ENCODE assay signal across 1 cellular context in the genomic region with DNA sequence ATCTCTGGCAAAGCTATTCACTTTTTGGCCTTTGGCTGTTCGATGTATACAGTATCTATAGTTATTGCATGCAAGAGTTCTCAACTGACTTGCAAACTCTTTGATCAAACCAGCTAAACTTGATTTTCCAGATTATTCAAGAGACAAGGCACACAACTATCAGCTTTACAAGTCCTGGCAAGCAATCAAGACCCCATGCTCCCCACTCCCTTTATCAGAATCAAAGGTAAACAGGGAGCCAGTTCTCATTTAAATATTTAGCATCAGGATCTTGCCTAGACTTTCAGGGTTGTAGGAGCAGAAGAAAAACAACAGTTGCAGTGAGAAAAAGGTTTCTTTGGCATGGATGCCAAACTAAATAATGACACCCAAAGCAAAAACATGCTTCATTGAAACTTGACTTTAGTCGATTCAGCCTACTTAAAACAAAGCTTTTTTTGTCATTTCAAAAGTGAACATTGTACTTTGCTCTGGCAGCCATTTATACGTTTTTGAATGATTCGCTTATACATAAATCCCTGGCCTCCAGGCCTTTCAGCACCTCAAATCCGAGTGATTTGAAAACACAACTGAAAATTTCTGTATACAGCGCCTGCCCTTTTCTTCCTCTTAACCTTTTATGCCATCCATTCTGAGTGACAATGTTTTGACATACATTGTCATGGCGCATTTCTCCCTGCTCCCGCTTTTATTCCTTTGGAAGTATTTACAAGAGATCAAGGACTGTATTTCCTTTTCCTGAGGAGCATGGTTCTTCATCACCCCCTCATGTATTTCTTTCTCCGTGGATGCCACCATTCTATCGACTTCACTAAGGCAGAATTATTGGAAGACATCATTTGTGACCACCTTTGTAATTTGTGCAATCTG.
TF ChIP-seq lines count a peak whose summit lies in the region.

No MANE protein-coding gene starts in this region.

TF ChIP-seq in GM23338, 12 proteins besides CTCF, POLR2A, EP300 and RAD21:
- TF ChIP-seq, protein P1, sequence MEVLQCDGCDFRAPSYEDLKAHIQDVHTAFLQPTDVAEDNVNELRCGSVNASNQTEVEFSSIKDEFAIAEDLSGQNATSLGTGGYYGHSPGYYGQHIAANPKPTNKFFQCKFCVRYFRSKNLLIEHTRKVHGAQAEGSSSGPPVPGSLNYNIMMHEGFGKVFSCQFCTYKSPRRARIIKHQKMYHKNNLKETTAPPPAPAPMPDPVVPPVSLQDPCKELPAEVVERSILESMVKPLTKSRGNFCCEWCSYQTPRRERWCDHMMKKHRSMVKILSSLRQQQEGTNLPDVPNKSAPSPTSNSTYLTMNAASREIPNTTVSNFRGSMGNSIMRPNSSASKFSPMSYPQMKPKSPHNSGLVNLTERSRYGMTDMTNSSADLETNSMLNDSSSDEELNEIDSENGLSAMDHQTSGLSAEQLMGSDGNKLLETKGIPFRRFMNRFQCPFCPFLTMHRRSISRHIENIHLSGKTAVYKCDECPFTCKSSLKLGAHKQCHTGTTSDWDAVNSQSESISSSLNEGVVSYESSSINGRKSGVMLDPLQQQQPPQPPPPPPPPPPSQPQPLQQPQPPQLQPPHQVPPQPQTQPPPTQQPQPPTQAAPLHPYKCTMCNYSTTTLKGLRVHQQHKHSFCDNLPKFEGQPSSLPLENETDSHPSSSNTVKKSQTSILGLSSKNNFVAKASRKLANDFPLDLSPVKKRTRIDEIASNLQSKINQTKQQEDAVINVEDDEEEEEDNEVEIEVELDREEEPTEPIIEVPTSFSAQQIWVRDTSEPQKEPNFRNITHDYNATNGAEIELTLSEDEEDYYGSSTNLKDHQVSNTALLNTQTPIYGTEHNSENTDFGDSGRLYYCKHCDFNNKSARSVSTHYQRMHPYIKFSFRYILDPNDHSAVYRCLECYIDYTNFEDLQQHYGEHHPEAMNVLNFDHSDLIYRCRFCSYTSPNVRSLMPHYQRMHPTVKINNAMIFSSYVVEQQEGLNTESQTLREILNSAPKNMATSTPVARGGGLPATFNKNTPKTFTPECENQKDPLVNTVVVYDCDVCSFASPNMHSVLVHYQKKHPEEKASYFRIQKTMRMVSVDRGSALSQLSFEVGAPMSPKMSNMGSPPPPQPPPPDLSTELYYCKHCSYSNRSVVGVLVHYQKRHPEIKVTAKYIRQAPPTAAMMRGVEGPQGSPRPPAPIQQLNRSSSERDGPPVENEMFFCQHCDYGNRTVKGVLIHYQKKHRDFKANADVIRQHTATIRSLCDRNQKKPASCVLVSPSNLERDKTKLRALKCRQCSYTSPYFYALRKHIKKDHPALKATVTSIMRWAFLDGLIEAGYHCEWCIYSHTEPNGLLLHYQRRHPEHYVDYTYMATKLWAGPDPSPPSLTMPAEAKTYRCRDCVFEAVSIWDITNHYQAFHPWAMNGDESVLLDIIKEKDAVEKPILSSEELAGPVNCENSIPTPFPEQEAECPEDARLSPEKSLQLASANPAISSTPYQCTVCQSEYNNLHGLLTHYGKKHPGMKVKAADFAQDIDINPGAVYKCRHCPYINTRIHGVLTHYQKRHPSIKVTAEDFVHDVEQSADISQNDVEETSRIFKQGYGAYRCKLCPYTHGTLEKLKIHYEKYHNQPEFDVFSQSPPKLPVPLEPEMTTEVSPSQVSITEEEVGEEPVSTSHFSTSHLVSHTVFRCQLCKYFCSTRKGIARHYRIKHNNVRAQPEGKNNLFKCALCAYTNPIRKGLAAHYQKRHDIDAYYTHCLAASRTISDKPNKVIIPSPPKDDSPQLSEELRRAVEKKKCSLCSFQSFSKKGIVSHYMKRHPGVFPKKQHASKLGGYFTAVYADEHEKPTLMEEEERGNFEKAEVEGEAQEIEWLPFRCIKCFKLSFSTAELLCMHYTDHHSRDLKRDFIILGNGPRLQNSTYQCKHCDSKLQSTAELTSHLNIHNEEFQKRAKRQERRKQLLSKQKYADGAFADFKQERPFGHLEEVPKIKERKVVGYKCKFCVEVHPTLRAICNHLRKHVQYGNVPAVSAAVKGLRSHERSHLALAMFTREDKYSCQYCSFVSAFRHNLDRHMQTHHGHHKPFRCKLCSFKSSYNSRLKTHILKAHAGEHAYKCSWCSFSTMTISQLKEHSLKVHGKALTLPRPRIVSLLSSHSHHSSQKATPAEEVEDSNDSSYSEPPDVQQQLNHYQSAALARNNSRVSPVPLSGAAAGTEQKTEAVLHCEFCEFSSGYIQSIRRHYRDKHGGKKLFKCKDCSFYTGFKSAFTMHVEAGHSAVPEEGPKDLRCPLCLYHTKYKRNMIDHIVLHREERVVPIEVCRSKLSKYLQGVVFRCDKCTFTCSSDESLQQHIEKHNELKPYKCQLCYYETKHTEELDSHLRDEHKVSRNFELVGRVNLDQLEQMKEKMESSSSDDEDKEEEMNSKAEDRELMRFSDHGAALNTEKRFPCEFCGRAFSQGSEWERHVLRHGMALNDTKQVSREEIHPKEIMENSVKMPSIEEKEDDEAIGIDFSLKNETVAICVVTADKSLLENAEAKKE (CRISPR knock-in tag; IDR thresholded peaks at IDR 0.05), result no peak
- TF ChIP-seq EZH2 (IDR thresholded peaks at IDR 0.05; ENCODE audit: low read depth, unreplicated experiment), result no peak
- TF ChIP-seq POLR2AphosphoS5 (IDR thresholded peaks at IDR 0.05; ENCODE audit: low read depth), result no peak
- TF ChIP-seq STAT1 (IDR thresholded peaks at IDR 0.05; ENCODE audit: unreplicated experiment), result no peak
- TF ChIP-seq ZNF114 (CRISPR knock-in tag; IDR thresholded peaks at IDR 0.05), result no peak
- TF ChIP-seq JUNB (IDR thresholded peaks at IDR 0.05; ENCODE audit: unreplicated experiment), result no peak
- no peak for TF ChIP-seq NANOG (IDR thresholded peaks at IDR 0.05; ENCODE audit: borderline replicate concordance)
- no peak for TF ChIP-seq ZNF331 (CRISPR knock-in tag; IDR thresholded peaks at IDR 0.05; ENCODE audit: low read depth)
- no peak for TF ChIP-seq EZH2phosphoT487 (IDR thresholded peaks at IDR 0.05; ENCODE audit: unreplicated experiment)
- TF ChIP-seq CREB1 (CRISPR knock-in tag; IDR thresholded peaks at IDR 0.05; ENCODE audit: low read depth), result no peak
- TF ChIP-seq, protein P2, sequence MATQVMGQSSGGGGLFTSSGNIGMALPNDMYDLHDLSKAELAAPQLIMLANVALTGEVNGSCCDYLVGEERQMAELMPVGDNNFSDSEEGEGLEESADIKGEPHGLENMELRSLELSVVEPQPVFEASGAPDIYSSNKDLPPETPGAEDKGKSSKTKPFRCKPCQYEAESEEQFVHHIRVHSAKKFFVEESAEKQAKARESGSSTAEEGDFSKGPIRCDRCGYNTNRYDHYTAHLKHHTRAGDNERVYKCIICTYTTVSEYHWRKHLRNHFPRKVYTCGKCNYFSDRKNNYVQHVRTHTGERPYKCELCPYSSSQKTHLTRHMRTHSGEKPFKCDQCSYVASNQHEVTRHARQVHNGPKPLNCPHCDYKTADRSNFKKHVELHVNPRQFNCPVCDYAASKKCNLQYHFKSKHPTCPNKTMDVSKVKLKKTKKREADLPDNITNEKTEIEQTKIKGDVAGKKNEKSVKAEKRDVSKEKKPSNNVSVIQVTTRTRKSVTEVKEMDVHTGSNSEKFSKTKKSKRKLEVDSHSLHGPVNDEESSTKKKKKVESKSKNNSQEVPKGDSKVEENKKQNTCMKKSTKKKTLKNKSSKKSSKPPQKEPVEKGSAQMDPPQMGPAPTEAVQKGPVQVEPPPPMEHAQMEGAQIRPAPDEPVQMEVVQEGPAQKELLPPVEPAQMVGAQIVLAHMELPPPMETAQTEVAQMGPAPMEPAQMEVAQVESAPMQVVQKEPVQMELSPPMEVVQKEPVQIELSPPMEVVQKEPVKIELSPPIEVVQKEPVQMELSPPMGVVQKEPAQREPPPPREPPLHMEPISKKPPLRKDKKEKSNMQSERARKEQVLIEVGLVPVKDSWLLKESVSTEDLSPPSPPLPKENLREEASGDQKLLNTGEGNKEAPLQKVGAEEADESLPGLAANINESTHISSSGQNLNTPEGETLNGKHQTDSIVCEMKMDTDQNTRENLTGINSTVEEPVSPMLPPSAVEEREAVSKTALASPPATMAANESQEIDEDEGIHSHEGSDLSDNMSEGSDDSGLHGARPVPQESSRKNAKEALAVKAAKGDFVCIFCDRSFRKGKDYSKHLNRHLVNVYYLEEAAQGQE (IDR thresholded peaks at IDR 0.05; ENCODE audit: unreplicated experiment), result no peak
- TF ChIP-seq, protein P3, sequence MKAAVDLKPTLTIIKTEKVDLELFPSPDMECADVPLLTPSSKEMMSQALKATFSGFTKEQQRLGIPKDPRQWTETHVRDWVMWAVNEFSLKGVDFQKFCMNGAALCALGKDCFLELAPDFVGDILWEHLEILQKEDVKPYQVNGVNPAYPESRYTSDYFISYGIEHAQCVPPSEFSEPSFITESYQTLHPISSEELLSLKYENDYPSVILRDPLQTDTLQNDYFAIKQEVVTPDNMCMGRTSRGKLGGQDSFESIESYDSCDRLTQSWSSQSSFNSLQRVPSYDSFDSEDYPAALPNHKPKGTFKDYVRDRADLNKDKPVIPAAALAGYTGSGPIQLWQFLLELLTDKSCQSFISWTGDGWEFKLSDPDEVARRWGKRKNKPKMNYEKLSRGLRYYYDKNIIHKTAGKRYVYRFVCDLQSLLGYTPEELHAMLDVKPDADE (IDR thresholded peaks at IDR 0.05), result no peak
